ENCODE assay signal across 27 cellular contexts in genomic region chr9:71442937-71443336, GRCh38.
"Had no signal": no experiment of that assay in that cellular context is flagged by ENCODE, and none has a peak within 500 bp of the region (broad histone marks: within the 10 kb centered on the region; RNA-seq: fewer than 3 reads in every experiment).

No MANE protein-coding gene starts in this region.

- H3K4me3 ChIP-seq: body of pancreas, esophagus muscularis mucosa, gastroesophageal sphincter, heart right ventricle had no signal

- H3K36me3 ChIP-seq: esophagus muscularis mucosa, gastroesophageal sphincter, heart right ventricle, WERI-Rb-1 had no signal

- H3K4me1 ChIP-seq: foreskin keratinocyte had no signal

- FAIRE-seq: colon had no signal

- DNase-seq: activated B cell treated with CpG ODN at 0.5 μM for 24 hours; activated CD4-positive, alpha-beta T cell treated with anti-CD3 and anti-CD28 coated beads for 48 hours; activated CD4-positive, alpha-beta T cell treated with anti-CD3 and anti-CD28 coated beads, Interleukin-2, amount 50 U/mL, for 1 hour; activated CD4-positive, alpha-beta T cell treated with anti-CD3 and anti-CD28 coated beads, Interleukin-2, amount 50 U/mL, for 48 hours; activated CD8-positive, alpha-beta memory T cell treated with anti-CD3 and anti-CD28 coated beads for 24 hours; activated CD8-positive, alpha-beta T cell treated with anti-CD3 and anti-CD28 coated beads for 36 hours; activated effector memory CD4-positive, alpha-beta T cell treated with Interleukin-2 at 50 U/mL for 16 hours; activated gamma-delta T cell treated with Interleukin-2 at 50 U/mL for 16 hours; activated naive CD4-positive, alpha-beta T cell treated with anti-CD3 and anti-CD28 coated beads, Interleukin-2, amount 50 U/mL, for 16 hours; activated naive CD4-positive, alpha-beta T cell treated with Interleukin-2 at 50 U/mL for 16 hours; activated T-cell treated with anti-CD3 and anti-CD28 coated beads, Interleukin-2, amount 50 U/mL, for 4 hours; amniotic stem cell; anterior cingulate cortex; body of pancreas; caudate nucleus; cortex of kidney; dermis blood vessel endothelial cell; effector CD4-positive, alpha-beta T cell; foreskin keratinocyte; heart right ventricle; T-helper 1 cell; T-helper 17 cell; T1000; WERI-Rb-1 had no signal

- H3K9me3 ChIP-seq: body of pancreas, esophagus muscularis mucosa, gastroesophageal sphincter, heart right ventricle had no signal

- H3K27ac ChIP-seq: body of pancreas, esophagus muscularis mucosa, foreskin keratinocyte, gastroesophageal sphincter, heart right ventricle, WERI-Rb-1 had no signal
